ENCODE assay signal across 36 cellular contexts in the genomic region with DNA sequence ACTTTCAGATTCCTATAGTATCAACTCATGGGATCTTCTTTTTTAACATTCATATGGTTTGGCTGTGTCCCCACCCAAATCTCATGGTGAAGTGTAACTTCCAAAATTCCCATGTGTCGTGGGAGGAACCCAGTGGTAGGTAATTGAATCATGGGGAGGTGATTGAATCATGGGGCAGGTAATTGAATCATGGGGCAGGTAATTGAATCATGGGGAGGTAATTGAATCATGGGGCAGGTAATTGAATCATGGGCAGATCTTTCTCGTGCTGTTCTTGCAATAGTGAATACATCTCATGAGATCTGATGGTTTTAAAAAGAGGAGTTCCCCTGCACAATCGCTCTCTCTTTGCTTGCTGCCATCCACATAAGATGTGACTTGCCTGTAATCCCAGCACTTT. TPM values are rescaled to one million over a fixed set of nuclear protein-coding genes. Genes with fewer than 3 reads are reported as not detected.
"Had no signal": no experiment of that assay in that cellular context is flagged by ENCODE, and none has a peak within 500 bp of the region (broad histone marks: within the 10 kb centered on the region; RNA-seq: fewer than 3 reads in every experiment).

No MANE protein-coding gene starts in this region.

- H3K27ac ChIP-seq: ascending aorta, breast epithelium, coronary artery, dorsolateral prefrontal cortex, esophagus muscularis mucosa, gastroesophageal sphincter had no signal

- H3K4me1 ChIP-seq: ascending aorta, breast epithelium, esophagus muscularis mucosa, gastroesophageal sphincter had no signal

- H3K27me3 Mint-ChIP-seq: activated CD4-positive, alpha-beta memory T cell treated with anti-CD3 and anti-CD28 coated beads for 36 hours had no signal

- H3K36me3 ChIP-seq: ascending aorta, breast epithelium, esophagus muscularis mucosa, gastroesophageal sphincter had no signal

- H3K9me3 Mint-ChIP-seq: activated CD4-positive, alpha-beta memory T cell treated with anti-CD3 and anti-CD28 coated beads for 36 hours; activated CD4-positive, alpha-beta T cell treated with anti-CD3 and anti-CD28 coated beads, Interleukin-2, amount 10 ng/mL, durations not matched to agents 24 days and 14 days; activated naive CD4-positive, alpha-beta T cell treated with anti-CD3 and anti-CD28 coated beads, Interleukin-2, amount 10 ng/mL, durations not matched to agents 7 days and 5 days; activated naive CD4-positive, alpha-beta T cell treated with anti-CD3 and anti-CD28 coated beads, Interleukin-2, amount 50 U/mL, for 72 hours; activated T-helper 1 cell treated with anti-CD3 and anti-CD28 coated beads, Interleukin-12 subunit alpha, Interleukin-12 subunit beta, Interleukin-2, Interleukin-4 antibody, amounts not matched to agents 30 ng/mL and 10 ng/mL and 1 ng/mL, durations not matched to agents 14 hours and 24 hours and 36 hours; activated T-helper 2 cell treated with anti-CD3 and anti-CD28 coated beads, Interferon-gamma antibody, Interleukin-2, Interleukin-4, amounts not matched to agents 10 μg/mL and 5 μg/mL and 100 μg/mL, durations not matched to agents 14 hours and 24 hours and 36 hours; brain; central memory CD8-positive, alpha-beta T cell; dendritic cell treated with granulocyte-macrophage colony-stimulating factor and Interleukin-4, amounts not matched to agents 40 ng/mL and 50 ng/mL, for 4 days; T-helper 2 cell treated with Interferon-gamma antibody and Interleukin-4, amounts not matched to agents 5 μg/mL and 100 μg/mL, for 36 hours had no signal

- DNase-seq: activated CD4-positive, alpha-beta memory T cell treated with anti-CD3 and anti-CD28 coated beads for 36 hours; activated CD4-positive, alpha-beta T cell treated with anti-CD3 and anti-CD28 coated beads for 36 hours; activated CD4-positive, alpha-beta T cell treated with anti-CD3 and anti-CD28 coated beads, Interleukin-2, amount 10 ng/mL, durations not matched to agents 24 days and 14 days; activated CD4-positive, CD25-positive, alpha-beta regulatory T cell; activated CD4-positive, CD25-positive, alpha-beta regulatory T cell treated with anti-CD3 and anti-CD28 coated beads, Interleukin-2, amount 50 U/mL, for 72 hours; activated CD8-positive, alpha-beta memory T cell treated with anti-CD3 and anti-CD28 coated beads, Interleukin-2, amount 10 ng/mL, durations not matched to agents 7 days and 5 days; activated CD8-positive, alpha-beta memory T cell treated with anti-CD3 and anti-CD28 coated beads, Interleukin-2, amount 50 U/mL, for 4 hours; activated CD8-positive, alpha-beta T cell treated with anti-CD3 and anti-CD28 coated beads, Interleukin-2, amount 10 ng/mL, durations not matched to agents 7 days and 5 days; activated gamma-delta T cell; activated naive CD4-positive, alpha-beta T cell; activated naive CD4-positive, alpha-beta T cell treated with anti-CD3 and anti-CD28 coated beads, Interleukin-2, amount 10 ng/mL, durations not matched to agents 7 days and 5 days; activated naive CD8-positive, alpha-beta T cell treated with anti-CD3 and anti-CD28 coated beads, Interleukin-2, amount 10 ng/mL, durations not matched to agents 7 days and 5 days; activated T-cell treated with anti-CD3 and anti-CD28 coated beads, Interleukin-2, amount 50 U/mL, for 1 hour; activated T-cell treated with anti-CD3 and anti-CD28 coated beads, Interleukin-2, amount 50 U/mL, for 48 hours; dorsolateral prefrontal cortex; effector memory CD4-positive, alpha-beta T cell; endodermal cell; erythroblast; foreskin melanocyte; head of caudate nucleus; T-helper 1 cell; T-helper 17 cell; T1000 had no signal

- H3K4me3 Mint-ChIP-seq: activated CD4-positive, alpha-beta memory T cell treated with anti-CD3 and anti-CD28 coated beads for 36 hours; activated CD4-positive, alpha-beta T cell treated with anti-CD3 and anti-CD28 coated beads for 36 hours; activated CD4-positive, alpha-beta T cell treated with anti-CD3 and anti-CD28 coated beads, Interleukin-2, amount 10 ng/mL, durations not matched to agents 24 days and 14 days; activated CD8-positive, alpha-beta memory T cell treated with anti-CD3 and anti-CD28 coated beads, Interleukin-2, amount 10 ng/mL, durations not matched to agents 7 days and 5 days; activated CD8-positive, alpha-beta T cell treated with anti-CD3 and anti-CD28 coated beads, Interleukin-2, amount 10 ng/mL, durations not matched to agents 7 days and 5 days; activated naive CD4-positive, alpha-beta T cell treated with anti-CD3 and anti-CD28 coated beads, Interleukin-2, amount 10 ng/mL, durations not matched to agents 7 days and 5 days; activated naive CD8-positive, alpha-beta T cell treated with anti-CD3 and anti-CD28 coated beads, Interleukin-2, amount 10 ng/mL, durations not matched to agents 7 days and 5 days; activated T-helper 1 cell treated with anti-CD3 and anti-CD28 coated beads, Interleukin-12 subunit alpha, Interleukin-12 subunit beta, Interleukin-2, Interleukin-4 antibody, amounts not matched to agents 30 ng/mL and 10 ng/mL and 1 ng/mL, durations not matched to agents 14 hours and 24 hours and 36 hours; brain; central memory CD8-positive, alpha-beta T cell; dendritic cell treated with granulocyte-macrophage colony-stimulating factor and Interleukin-4, amounts not matched to agents 40 ng/mL and 50 ng/mL, for 4 days; endodermal cell; T-helper 17 cell; T-helper 2 cell treated with Interferon-gamma antibody and Interleukin-4, amounts not matched to agents 5 μg/mL and 100 μg/mL, for 36 hours had no signal

- H3K4me1 Mint-ChIP-seq: activated CD4-positive, alpha-beta T cell treated with anti-CD3 and anti-CD28 coated beads for 36 hours; brain; central memory CD8-positive, alpha-beta T cell; T-helper 17 cell had no signal

- H3K4me3 ChIP-seq: ascending aorta, breast epithelium, coronary artery, dorsolateral prefrontal cortex, esophagus muscularis mucosa, gastroesophageal sphincter had no signal

- H3K36me3 Mint-ChIP-seq: activated CD4-positive, alpha-beta memory T cell treated with anti-CD3 and anti-CD28 coated beads for 36 hours; activated CD8-positive, alpha-beta memory T cell treated with anti-CD3 and anti-CD28 coated beads, Interleukin-2, amount 10 ng/mL, durations not matched to agents 7 days and 5 days; activated naive CD4-positive, alpha-beta T cell treated with anti-CD3 and anti-CD28 coated beads, Interleukin-2, amount 10 ng/mL, durations not matched to agents 7 days and 5 days; activated naive CD4-positive, alpha-beta T cell treated with anti-CD3 and anti-CD28 coated beads, Interleukin-2, amount 50 U/mL, for 72 hours; brain had no signal

- H3K27me3 ChIP-seq: ascending aorta, dorsolateral prefrontal cortex, esophagus muscularis mucosa, gastroesophageal sphincter had no signal

- H3K9me3 ChIP-seq: ascending aorta, breast epithelium, esophagus muscularis mucosa, gastroesophageal sphincter had no signal

- H3K27ac Mint-ChIP-seq: activated CD4-positive, alpha-beta memory T cell treated with anti-CD3 and anti-CD28 coated beads for 36 hours; activated CD4-positive, alpha-beta T cell treated with anti-CD3 and anti-CD28 coated beads for 36 hours; activated CD4-positive, alpha-beta T cell treated with anti-CD3 and anti-CD28 coated beads, Interleukin-2, amount 10 ng/mL, durations not matched to agents 24 days and 14 days; activated CD8-positive, alpha-beta memory T cell treated with anti-CD3 and anti-CD28 coated beads, Interleukin-2, amount 10 ng/mL, durations not matched to agents 7 days and 5 days; activated CD8-positive, alpha-beta T cell treated with anti-CD3 and anti-CD28 coated beads, Interleukin-2, amount 10 ng/mL, durations not matched to agents 7 days and 5 days; activated naive CD4-positive, alpha-beta T cell treated with anti-CD3 and anti-CD28 coated beads, Interleukin-2, amount 10 ng/mL, durations not matched to agents 7 days and 5 days; activated naive CD4-positive, alpha-beta T cell treated with anti-CD3 and anti-CD28 coated beads, Interleukin-2, amount 50 U/mL, for 72 hours; activated naive CD8-positive, alpha-beta T cell treated with anti-CD3 and anti-CD28 coated beads, Interleukin-2, amount 10 ng/mL, durations not matched to agents 7 days and 5 days; activated T-helper 1 cell treated with anti-CD3 and anti-CD28 coated beads, Interleukin-12 subunit alpha, Interleukin-12 subunit beta, Interleukin-2, Interleukin-4 antibody, amounts not matched to agents 30 ng/mL and 10 ng/mL and 1 ng/mL, durations not matched to agents 14 hours and 24 hours and 36 hours; activated T-helper 2 cell treated with anti-CD3 and anti-CD28 coated beads, Interferon-gamma antibody, Interleukin-2, Interleukin-4, amounts not matched to agents 10 μg/mL and 5 μg/mL and 100 μg/mL, durations not matched to agents 14 hours and 24 hours and 36 hours; brain; dendritic cell treated with granulocyte-macrophage colony-stimulating factor and Interleukin-4, amounts not matched to agents 40 ng/mL and 50 ng/mL, for 4 days; endodermal cell; T-helper 17 cell; T-helper 2 cell treated with Interferon-gamma antibody and Interleukin-4, amounts not matched to agents 5 μg/mL and 100 μg/mL, for 36 hours had no signal

RNA-seq across cellular contexts. Expression of a gene that starts 55.6 kb away (rescaled TPM):
- total RNA-seq: activated CD4-positive, alpha-beta memory T cell treated with anti-CD3 and anti-CD28 coated beads for 36 hours; activated CD8-positive, alpha-beta memory T cell treated with anti-CD3 and anti-CD28 coated beads for 36 hours; activated T-helper 1 cell treated with anti-CD3 and anti-CD28 coated beads, Interleukin-12 subunit alpha, Interleukin-12 subunit beta, Interleukin-2, Interleukin-4 antibody, amounts not matched to agents 30 ng/mL and 10 ng/mL and 1 ng/mL, durations not matched to agents 14 hours and 24 hours and 36 hours had no signal
